ENCODE assay signal across 21 cellular contexts in the genomic region with DNA sequence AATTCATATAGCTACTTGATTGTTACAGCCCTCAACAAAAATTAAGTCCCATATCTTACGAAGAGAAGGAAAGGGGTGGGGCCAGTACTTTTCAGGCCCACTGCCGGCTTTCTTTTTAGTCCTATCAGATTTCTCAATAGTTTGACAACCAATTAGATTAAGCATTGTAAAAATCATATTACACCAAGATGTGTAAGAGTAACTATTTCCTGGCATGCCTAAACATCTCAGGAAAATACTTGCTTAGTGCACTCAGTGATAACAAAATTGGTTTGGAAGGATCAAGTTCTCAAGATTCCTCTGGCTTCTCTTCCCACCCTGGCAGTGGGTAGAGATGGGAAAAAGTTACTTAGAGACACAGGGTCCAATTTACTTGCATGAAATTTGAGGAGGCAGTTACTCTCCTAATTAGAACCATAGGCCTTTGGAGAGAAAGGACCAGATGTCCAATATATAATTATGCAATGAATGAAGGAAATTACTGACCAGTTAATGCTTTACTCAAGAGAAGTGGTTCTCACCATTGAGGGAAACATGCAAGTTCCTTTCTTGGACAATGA. TPM values are rescaled to one million over a fixed set of nuclear protein-coding genes. Genes with fewer than 3 reads are reported as not detected.
DNase-seq lines count a peak whose midpoint lies in the region; ATAC-seq, FAIRE-seq and TF ChIP-seq lines count a peak whose summit lies in the region.
"Had no signal": no experiment of that assay in that cellular context is flagged by ENCODE, and none has a peak within 500 bp of the region (broad histone marks: within the 10 kb centered on the region; RNA-seq: fewer than 3 reads in every experiment).

No MANE protein-coding gene starts in this region.

- no peak for DNase-seq in activated naive CD4-positive, alpha-beta T cell treated with anti-CD3 and anti-CD28 coated beads, Interleukin-2, amount 50 U/mL, for 72 hours (ENCODE audit: low spot score in 2 of 2)
- DNase-seq in PC-3 (no peak), fibroblast of gingiva (ENCODE audit: low read depth) (peak; percentile 85), upper lobe of left lung (no peak), pancreas (no peak), Peyer's patch (no peak), SHP77 (lab: John Stamatoyannopoulos, UW) (no peak)
- DNase-seq: ACHN; activated CD4-positive, alpha-beta T cell treated with anti-CD3 and anti-CD28 coated beads, Interleukin-2, amount 50 U/mL, for 1 hour; activated effector memory CD4-positive, alpha-beta T cell treated with Interleukin-2 at 50 U/mL for 16 hours; DMS153; GDM1; H7; heart left ventricle; natural killer cell; NCI-H146; sigmoid colon; uterus had no signal

- H3K4me3 Mint-ChIP-seq in activated naive CD4-positive, alpha-beta T cell treated with anti-CD3 and anti-CD28 coated beads, Interleukin-2, amount 50 U/mL, for 24 hours, result no peak overlapping the region
- H3K4me3 Mint-ChIP-seq: endodermal cell, natural killer cell had no signal

- no peak for TF ChIP-seq EP300 in upper lobe of left lung (IDR thresholded peaks at IDR 0.05)

- POLR2A ChIA-PET in PC-3 (lab: Charles Lee; ENCODE audit: unreplicated experiment), result no interaction called here

- ATAC-seq in activated naive CD4-positive, alpha-beta T cell treated with anti-CD3 and anti-CD28 coated beads, Interleukin-2, amount 50 U/mL, for 72 hours, result no peak
- ATAC-seq in PC-3, result no peak
- no peak for ATAC-seq in upper lobe of left lung (ENCODE audit: low FRiP score in 2 of 2)
- ATAC-seq in pancreas, result no peak

- H3K9me3 Mint-ChIP-seq in activated naive CD4-positive, alpha-beta T cell treated with anti-CD3 and anti-CD28 coated beads, Interleukin-2, amount 50 U/mL, for 24 hours, result no peaks in the 10 kb centered on the region
- H3K9me3 Mint-ChIP-seq in activated naive CD4-positive, alpha-beta T cell treated with anti-CD3 and anti-CD28 coated beads, Interleukin-2, amount 50 U/mL, for 72 hours, result no peaks in the 10 kb centered on the region
- H3K9me3 Mint-ChIP-seq: natural killer cell had no signal

- peak overlapping the region; percentile 59 for H3K27ac ChIP-seq in PC-3 (ENCODE audit: low read length)
- H3K27ac ChIP-seq in upper lobe of left lung, result peak overlapping the region in 3 of 4 donors; percentile 37 to 81 (median 79)
- H3K27ac ChIP-seq in pancreas, result no peak overlapping the region
- H3K27ac ChIP-seq in Peyer's patch, result no peak overlapping the region
- H3K27ac ChIP-seq: uterus had no signal

- no peaks in the 10 kb centered on the region for H4K20me1 ChIP-seq in PC-3 (ENCODE audit: low read length)

- H3K4me2 ChIP-seq in PC-3 (ENCODE audit: low read length), result no peak overlapping the region

- peaks cover 16% of the 10 kb centered on the region for H3K4me1 Mint-ChIP-seq in activated naive CD4-positive, alpha-beta T cell treated with anti-CD3 and anti-CD28 coated beads, Interleukin-2, amount 50 U/mL, for 24 hours

- no peaks in the 10 kb centered on the region for H3K79me2 ChIP-seq in PC-3 (ENCODE audit: low read length)

- no peaks in the 10 kb centered on the region for H3K27me3 Mint-ChIP-seq in activated naive CD4-positive, alpha-beta T cell treated with anti-CD3 and anti-CD28 coated beads, Interleukin-2, amount 50 U/mL, for 24 hours

- H3K36me3 Mint-ChIP-seq in activated naive CD4-positive, alpha-beta T cell treated with anti-CD3 and anti-CD28 coated beads, Interleukin-2, amount 50 U/mL, for 24 hours, result peaks cover 6% of the 10 kb centered on the region
- H3K36me3 Mint-ChIP-seq in activated naive CD4-positive, alpha-beta T cell treated with anti-CD3 and anti-CD28 coated beads, Interleukin-2, amount 50 U/mL, for 72 hours, result peaks cover 5 to 9% of the 10 kb centered on the region in 2 donors
- H3K36me3 Mint-ChIP-seq: natural killer cell had no signal

- H3K9me3 ChIP-seq in PC-3 (ENCODE audit: low read length) (no peaks in the 10 kb centered on the region), upper lobe of left lung (no peaks in the 10 kb centered on the region), pancreas (no peaks in the 10 kb centered on the region), Peyer's patch (no peaks in the 10 kb centered on the region)
- H3K9me3 ChIP-seq: heart left ventricle, sigmoid colon, uterus had no signal

- TF ChIP-seq POLR2A in upper lobe of left lung (IDR thresholded peaks at IDR 0.05) (no peak), Peyer's patch (IDR thresholded peaks at IDR 0.05) (no peak)

- TF ChIP-seq CTCF in PC-3 (conservative IDR thresholded peaks at IDR 0.05; ENCODE audit: low read depth, low read length) (no peak), upper lobe of left lung (IDR thresholded peaks at IDR 0.05) (no peak), pancreas (IDR thresholded peaks at IDR 0.05) (no peak), Peyer's patch (IDR thresholded peaks at IDR 0.05) (no peak)

- 79 to 80% methylated on average over 2 of the region's 2 CpGs for WGBS in upper lobe of left lung, 2 donors
- WGBS in pancreas, 2 donors, result 70 to 81% methylated on average over 2 of the region's 2 CpGs

- H3K4me1 ChIP-seq in PC-3 (ENCODE audit: insufficient read depth, low read length) (peaks cover 34% of the 10 kb centered on the region), upper lobe of left lung (peaks cover 27 to 40% (median 34%) of the 10 kb centered on the region in 4 donors), pancreas (no peaks in the 10 kb centered on the region), Peyer's patch (peaks cover 0 to 6% (median 0%) of the 10 kb centered on the region in 4 donors)
- H3K4me1 ChIP-seq: sigmoid colon, uterus had no signal

- no peak for FAIRE-seq in pancreas (lab: Jason Lieb, UNC)

- CTCF ChIA-PET in PC-3 (lab: Charles Lee), result interaction anchor here (1.2 kb wide), 1 partner anchor 182 kb away, joined by 14 read pairs; no protein-coding TSS in a partner anchor

- no peak overlapping the region for H3K9ac ChIP-seq in PC-3 (ENCODE audit: low read length)

- H3K27me3 ChIP-seq in PC-3 (ENCODE audit: low read length) (no peaks in the 10 kb centered on the region), upper lobe of left lung (no peaks in the 10 kb centered on the region), pancreas (no peaks in the 10 kb centered on the region), Peyer's patch (no peaks in the 10 kb centered on the region)
- H3K27me3 ChIP-seq: heart left ventricle, sigmoid colon, uterus had no signal

- H3K27ac Mint-ChIP-seq in activated naive CD4-positive, alpha-beta T cell treated with anti-CD3 and anti-CD28 coated beads, Interleukin-2, amount 50 U/mL, for 24 hours, result peak overlapping the region; percentile 9
- no peak overlapping the region for H3K27ac Mint-ChIP-seq in activated naive CD4-positive, alpha-beta T cell treated with anti-CD3 and anti-CD28 coated beads, Interleukin-2, amount 50 U/mL, for 72 hours
- H3K27ac Mint-ChIP-seq: endodermal cell had no signal

- no peak overlapping the region for H2AFZ ChIP-seq in PC-3 (ENCODE audit: low read length)

- no TSS peak for BruUV-seq in PC-3 (replicated peaks; lab: Mats Ljungman, UMichigan)

- intact Hi-C loops in PC-3 (cut with micrococcal nuclease), result no loop called here
- intact Hi-C loops in pancreas (cut with DNase I), result loop anchor here in 2 of 3 donors (10.0 kb wide), 2 partner anchors 169 to 319 kb away; no protein-coding TSS in a partner anchor

- H3K36me3 ChIP-seq in PC-3 (ENCODE audit: low read depth, low read length) (peaks cover 11% of the 10 kb centered on the region), upper lobe of left lung (peaks cover 0 to 24% (median 0%) of the 10 kb centered on the region in 4 donors), pancreas (peaks cover 0 to 14% (median 2%) of the 10 kb centered on the region in 3 donors), Peyer's patch (peaks cover 0 to 12% (median 0%) of the 10 kb centered on the region in 3 donors)
- H3K36me3 ChIP-seq: uterus had no signal

- no peaks in the 10 kb centered on the region for H3F3A ChIP-seq in PC-3 (ENCODE audit: low read length, unreplicated experiment)

- H3K4me3 ChIP-seq in PC-3 (ENCODE audit: low read length) (no peak overlapping the region), upper lobe of left lung (no peak overlapping the region), pancreas (no peak overlapping the region), Peyer's patch (no peak overlapping the region)
- H3K4me3 ChIP-seq: coronary artery, heart left ventricle, sigmoid colon, uterus had no signal

- no peaks in the 10 kb centered on the region for H3K9me2 ChIP-seq in PC-3 (replicated peaks; ENCODE audit: low read length)

RNA-seq across cellular contexts. Expression of a gene that starts 30.1 kb away (rescaled TPM):
- total RNA-seq in activated naive CD4-positive, alpha-beta T cell treated with anti-CD3 and anti-CD28 coated beads, Interleukin-2, amount 50 U/mL, for 72 hours, result 1 to 10 TPM; 6.1 to 7.0 TPM
- total RNA-seq in PC-3 (2014; rRNA removed), result 12.8 and 14.9 TPM in 2 replicates
- total RNA-seq in upper lobe of left lung, result 10 to 100 TPM in 2 of 6 donors, 1 to 10 TPM in 4; 5.5 to 20.1 (median 8.2) TPM
- total RNA-seq in pancreas, result 1 to 10 TPM; 2.7 to 6.3 (median 3.3) TPM
- 1 to 10 TPM; 3.6 to 4.5 TPM for polyA plus RNA-seq in pancreas
- 10 to 100 TPM in 3 of 4 donors, 1 to 10 TPM in 1; 3.3 to 16.5 (median 15.1) TPM for total RNA-seq in Peyer's patch

RNA-seq across cellular contexts. Expression of a gene that starts 32.1 kb away (rescaled TPM):
- 10 to 100 TPM; 40.7 to 66.1 TPM for total RNA-seq in activated naive CD4-positive, alpha-beta T cell treated with anti-CD3 and anti-CD28 coated beads, Interleukin-2, amount 50 U/mL, for 72 hours
- total RNA-seq in PC-3 (2014; rRNA removed) (35.2 and 43.7 TPM in 2 replicates), upper lobe of left lung (10 to 100 TPM; 28.2 to 71.0 (median 46.6) TPM), pancreas (10 to 100 TPM; 16.1 to 25.4 (median 19.3) TPM), Peyer's patch (10 to 100 TPM; 38.0 to 74.3 (median 57.3) TPM)
- 1 to 10 TPM; 7.2 to 8.5 TPM for polyA plus RNA-seq in pancreas

Comparison
In these comparisons a context has a peak if more than half of its experiments do, and no peak if none do; other contexts are left out.
1. H3K27ac ChIP-seq: peak in PC-3 (single experiment) and upper lobe of left lung (3 of 4); none in pancreas (0 of 4) and Peyer's patch (0 of 4).